Comparison of ENCODE assay signal across 1 cellular context in genomic region chr17:57006040-57006439, GRCh38.
TF ChIP-seq lines count a peak whose summit lies in the region.

No MANE protein-coding gene starts in this region.

TF ChIP-seq in GM12878, 131 proteins besides CTCF, POLR2A, EP300 and RAD21 (continued from another document):
- TF ChIP-seq CEBPZ (IDR thresholded peaks at IDR 0.05; ENCODE audit: low read depth, low read length), result no peak
- TF ChIP-seq E2F8 (IDR thresholded peaks at IDR 0.05; ENCODE audit: low read depth, partially characterized antibody), result no peak
- no peak for TF ChIP-seq ZNF207 (IDR thresholded peaks at IDR 0.05; ENCODE audit: borderline replicate concordance)
- TF ChIP-seq CEBPB (IDR thresholded peaks at IDR 0.05; ENCODE audit: borderline replicate concordance in 1 of 2, low read depth in 2 of 2, low read length in 2 of 2), result no peak
- no peak for TF ChIP-seq FOS (IDR thresholded peaks at IDR 0.05; ENCODE audit: borderline replicate concordance, extremely low read depth, insufficient read length)
- TF ChIP-seq TARDBP (IDR thresholded peaks at IDR 0.05; ENCODE audit: borderline replicate concordance), result no peak
- TF ChIP-seq EZH2 (IDR thresholded peaks at IDR 0.05; ENCODE audit: borderline replicate concordance, control insufficient read depth, low read depth, low read length), result no peak
- no peak for TF ChIP-seq POU2F2 (IDR thresholded peaks at IDR 0.05; ENCODE audit: borderline replicate concordance, low read depth, low read length)
- no peak for TF ChIP-seq SMAD1 (IDR thresholded peaks at IDR 0.05; ENCODE audit: low read depth, partially characterized antibody)
- no peak for TF ChIP-seq FOXK2 (IDR thresholded peaks at IDR 0.05)
- TF ChIP-seq, protein P1, sequence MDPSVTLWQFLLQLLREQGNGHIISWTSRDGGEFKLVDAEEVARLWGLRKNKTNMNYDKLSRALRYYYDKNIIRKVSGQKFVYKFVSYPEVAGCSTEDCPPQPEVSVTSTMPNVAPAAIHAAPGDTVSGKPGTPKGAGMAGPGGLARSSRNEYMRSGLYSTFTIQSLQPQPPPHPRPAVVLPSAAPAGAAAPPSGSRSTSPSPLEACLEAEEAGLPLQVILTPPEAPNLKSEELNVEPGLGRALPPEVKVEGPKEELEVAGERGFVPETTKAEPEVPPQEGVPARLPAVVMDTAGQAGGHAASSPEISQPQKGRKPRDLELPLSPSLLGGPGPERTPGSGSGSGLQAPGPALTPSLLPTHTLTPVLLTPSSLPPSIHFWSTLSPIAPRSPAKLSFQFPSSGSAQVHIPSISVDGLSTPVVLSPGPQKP (IDR thresholded peaks at IDR 0.05; ENCODE audit: low read depth, low read length), result no peak
- no peak for TF ChIP-seq POLR2AphosphoS2 (IDR thresholded peaks at IDR 0.05; ENCODE audit: low read depth, low read length)
- TF ChIP-seq CREM (IDR thresholded peaks at IDR 0.05; ENCODE audit: low read depth), result no peak
- TF ChIP-seq MEF2B (IDR thresholded peaks at IDR 0.05; ENCODE audit: partially characterized antibody, poor library complexity, severe bottlenecking), result no peak
- no peak for TF ChIP-seq REST (IDR thresholded peaks at IDR 0.05; ENCODE audit: low read depth, low read length)
- TF ChIP-seq JUND (IDR thresholded peaks at IDR 0.05; ENCODE audit: low read depth, low read length), result no peak
